In the genomic region with DNA sequence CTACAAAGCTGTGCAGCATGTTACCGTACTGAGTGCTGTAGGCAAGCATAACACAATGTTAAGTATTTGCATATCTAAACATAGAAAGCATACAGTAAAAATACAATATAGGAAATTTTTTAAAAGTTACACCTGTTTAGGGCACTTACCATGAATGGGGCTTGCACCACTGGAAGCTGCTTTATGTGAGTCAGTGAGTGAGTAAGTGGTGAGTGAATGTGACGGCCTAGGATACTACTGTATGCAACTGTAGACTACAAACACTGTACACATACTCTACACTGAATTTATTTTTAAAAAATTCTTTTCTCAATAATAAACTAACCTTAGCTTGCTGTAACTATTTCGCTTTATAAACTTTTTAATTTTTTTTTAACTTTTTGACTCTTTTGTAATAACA, we compare ENCODE assay signal across 19 cellular contexts.
DNase-seq lines count a peak whose midpoint lies in the region; ATAC-seq, FAIRE-seq and TF ChIP-seq lines count a peak whose summit lies in the region.
"Had no signal": no experiment of that assay in that cellular context is flagged by ENCODE, and none has a peak within 500 bp of the region (broad histone marks: within the 10 kb centered on the region; RNA-seq: fewer than 3 reads in every experiment).

No MANE protein-coding gene starts in this region.

- H3K36me3 Mint-ChIP-seq in stimulated activated effector memory CD8-positive, alpha-beta T cell treated with anti-CD3 and anti-CD28 coated beads, Interleukin-12 subunit alpha, Interleukin-12 subunit beta, amount 100 ng/mL, for 72 hours, result no peaks in the 10 kb centered on the region
- H3K36me3 Mint-ChIP-seq: CD4-positive, CD25-positive, alpha-beta regulatory T cell had no signal

- intact Hi-C loops in kidney (cut with DNase I) (no loop called here), tibial artery (cut with DNase I; ENCODE audit: low total_unique reads) (no loop called here)

- H3K27ac Mint-ChIP-seq in stimulated activated effector memory CD8-positive, alpha-beta T cell treated with anti-CD3 and anti-CD28 coated beads, Interleukin-12 subunit alpha, Interleukin-12 subunit beta, amount 100 ng/mL, for 72 hours, result no peak overlapping the region
- H3K27ac Mint-ChIP-seq: CD4-positive, CD25-positive, alpha-beta regulatory T cell; T-helper 1 cell treated with Interleukin-12 subunit alpha and Interleukin-12 subunit beta and Interleukin-4 antibody, amounts not matched to agents 30 μg/mL and 1 μg/mL, for 36 hours had no signal

- DNase-seq in NCI-H2107 treated with DMSO at 0.1 percent for 48 hours (lab: John Stamatoyannopoulos, UW; ENCODE audit: unreplicated experiment) (peak; percentile 75), NCI-H2107 (lab: John Stamatoyannopoulos, UW) (no peak), HPDE6-E6E7 (ENCODE audit: extremely low spot score) (peak; percentile 13), RWPE1 (ENCODE audit: low spot score) (peak; percentile 2), kidney (no peak), iPS-NIHi7 (ENCODE audit: extremely low spot score) (no peak), tibial artery (no peak)
- no peak for DNase-seq in stimulated activated effector memory CD8-positive, alpha-beta T cell treated with anti-CD3 and anti-CD28 coated beads, Interleukin-12 subunit alpha, Interleukin-12 subunit beta, amount 100 ng/mL, for 72 hours (ENCODE audit: low spot score in 2 of 2)
- DNase-seq: 8988T; CD4-positive, CD25-positive, alpha-beta regulatory T cell; DND-41; KG1; NCI-H1092; NCI-H526 treated with DMSO at 0.1 percent for 48 hours; SHP77 treated with DMSO at 0.1 percent for 48 hours had no signal

- ATAC-seq in stimulated activated effector memory CD8-positive, alpha-beta T cell treated with anti-CD3 and anti-CD28 coated beads, Interleukin-12 subunit alpha, Interleukin-12 subunit beta, amount 100 ng/mL, for 72 hours, result no peak
- ATAC-seq: Panc1 had no signal

- peaks cover 2% of the 10 kb centered on the region for H3K9me3 Mint-ChIP-seq in stimulated activated effector memory CD8-positive, alpha-beta T cell treated with anti-CD3 and anti-CD28 coated beads, Interleukin-12 subunit alpha, Interleukin-12 subunit beta, amount 100 ng/mL, for 72 hours

- H3K4me3 Mint-ChIP-seq in stimulated activated effector memory CD8-positive, alpha-beta T cell treated with anti-CD3 and anti-CD28 coated beads, Interleukin-12 subunit alpha, Interleukin-12 subunit beta, amount 100 ng/mL, for 72 hours, result no peak overlapping the region
- H3K4me3 Mint-ChIP-seq: CD4-positive, CD25-positive, alpha-beta regulatory T cell; T-helper 1 cell treated with Interleukin-12 subunit alpha and Interleukin-12 subunit beta and Interleukin-4 antibody, amounts not matched to agents 30 μg/mL and 1 μg/mL, for 36 hours had no signal

- FAIRE-seq in kidney (lab: Jason Lieb, UNC), result peak; percentile 90
- FAIRE-seq: H1 had no signal

- no peak for TF ChIP-seq CTCF in RWPE1 (conservative IDR thresholded peaks at IDR 0.05; ENCODE audit: low read depth)
- no peak for TF ChIP-seq CTCF in kidney (IDR thresholded peaks at IDR 0.05; ENCODE audit: borderline replicate concordance, extremely low read depth, insufficient read depth)
- TF ChIP-seq CTCF in tibial artery (IDR thresholded peaks at IDR 0.05), result no peak

- H3K36me3 ChIP-seq in kidney (ENCODE audit: control insufficient read depth in 1 of 2, insufficient read depth in 2 of 2, low read length in 2 of 2), result no peaks in the 10 kb centered on the region
- H3K36me3 ChIP-seq in tibial artery, result no peaks in the 10 kb centered on the region

- H3K4me1 Mint-ChIP-seq in stimulated activated effector memory CD8-positive, alpha-beta T cell treated with anti-CD3 and anti-CD28 coated beads, Interleukin-12 subunit alpha, Interleukin-12 subunit beta, amount 100 ng/mL, for 72 hours, result no peaks in the 10 kb centered on the region
- H3K4me1 Mint-ChIP-seq: CD4-positive, CD25-positive, alpha-beta regulatory T cell had no signal

- no peaks in the 10 kb centered on the region for H3K9me3 ChIP-seq in kidney (ENCODE audit: control insufficient read depth in 1 of 2, low read length in 2 of 2)
- H3K9me3 ChIP-seq in tibial artery, result no peaks in the 10 kb centered on the region

- no peaks in the 10 kb centered on the region for H3K4me1 ChIP-seq in kidney (ENCODE audit: control insufficient read depth in 1 of 2, insufficient read depth in 1 of 2, low read depth in 1 of 2, low read length in 2 of 2)
- no peaks in the 10 kb centered on the region for H3K4me1 ChIP-seq in tibial artery

- H3K9ac ChIP-seq in kidney (ENCODE audit: low read length in 2 of 2), result no peak overlapping the region

- H3K27me3 ChIP-seq in tibial artery, result no peaks in the 10 kb centered on the region

- POLR2A ChIA-PET in RWPE1 (lab: Yijun Ruan, JAX; ENCODE audit: low non-redundant PET), result no interaction called here

- CTCF ChIA-PET in RWPE1 (lab: Yijun Ruan, JAX), result interaction anchor here (0.6 to 0.7 kb wide), 2 partner anchors 81 to 418 kb away, joined by 3 to 4 read pairs; no protein-coding TSS in a partner anchor

- H3K4me3 ChIP-seq in kidney (ENCODE audit: low read length in 2 of 2) (no peak overlapping the region), tibial artery (no peak overlapping the region)

- H3K27ac ChIP-seq in RWPE1 (no peak overlapping the region), kidney (ENCODE audit: low read depth in 2 of 2, low read length in 2 of 2) (no peak overlapping the region), tibial artery (no peak overlapping the region)
- H3K27ac ChIP-seq: HL-60 had no signal

Comparison
In these comparisons a context has a peak if more than half of its experiments do, and no peak if none do; other contexts are left out.
1. DNase-seq: peak in NCI-H2107 treated with DMSO at 0.1 percent for 48 hours (single experiment), HPDE6-E6E7 (single experiment) and RWPE1 (single experiment); none in NCI-H2107 (single experiment), kidney (single experiment), iPS-NIHi7 (single experiment), tibial artery (0 of 2) and stimulated activated effector memory CD8-positive, alpha-beta T cell treated with anti-CD3 and anti-CD28 coated beads, Interleukin-12 subunit alpha, Interleukin-12 subunit beta, amount 100 ng/mL, for 72 hours (0 of 2).